ENCODE assay signal across 10 cellular contexts in the genomic region with DNA sequence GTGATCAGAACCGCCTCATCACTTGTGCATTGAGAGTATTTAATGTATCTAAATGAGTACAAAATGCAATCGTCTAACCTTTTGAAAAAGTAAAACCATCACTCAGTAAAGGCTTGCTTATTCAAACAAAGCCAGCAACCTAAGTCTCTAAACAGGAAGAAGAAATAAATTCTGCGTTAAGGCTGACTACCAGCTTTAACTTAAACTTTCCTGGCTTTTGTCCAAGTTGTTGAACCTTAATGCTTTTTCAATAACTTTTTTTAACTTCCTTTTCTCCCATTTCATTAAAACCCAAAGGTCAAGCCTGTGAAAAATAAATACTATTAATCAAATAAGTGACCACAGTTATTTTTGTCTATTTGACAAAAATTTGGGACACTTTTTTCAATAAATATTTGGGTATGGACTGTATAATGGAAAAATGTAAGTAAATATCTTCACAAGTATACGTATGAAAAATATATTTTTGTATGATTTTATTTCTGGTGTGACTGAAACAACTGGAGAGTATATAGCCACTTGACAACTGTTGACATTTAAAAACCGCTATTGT. TPM values are rescaled to one million over a fixed set of nuclear protein-coding genes. Genes with fewer than 3 reads are reported as not detected.
DNase-seq lines count a peak whose midpoint lies in the region; ATAC-seq and TF ChIP-seq lines count a peak whose summit lies in the region.
"Had no signal": no experiment of that assay in that cellular context is flagged by ENCODE, and none has a peak within 500 bp of the region (broad histone marks: within the 10 kb centered on the region; RNA-seq: fewer than 3 reads in every experiment).

No MANE protein-coding gene starts in this region.

- H3K4me3 Mint-ChIP-seq in activated naive CD4-positive, alpha-beta T cell treated with anti-CD3 and anti-CD28 coated beads for 36 hours, result peak overlapping the region; percentile 91
- peak overlapping the region; percentile 91 to 92 (median 91) for H3K4me3 Mint-ChIP-seq in T-cell
- peak overlapping the region; percentile 89 for H3K4me3 Mint-ChIP-seq in glutamatergic neuron (ENCODE audit: unreplicated experiment)
- H3K4me3 Mint-ChIP-seq in stimulated activated naive CD8-positive, alpha-beta T cell treated with anti-CD3 and anti-CD28 coated beads, Interleukin-15, amount 100 ng/mL, for 72 hours, result peak overlapping the region; percentile 91 to 97

- no peak for ATAC-seq in T-cell (replicated peaks in 1 of 4)
- no peak for ATAC-seq in stimulated activated naive CD8-positive, alpha-beta T cell treated with anti-CD3 and anti-CD28 coated beads, Interleukin-15, amount 100 ng/mL, for 72 hours
- no peak for ATAC-seq in HG03175 (IDR thresholded peaks at IDR 0.05; ENCODE audit: unreplicated experiment)

- POLR2A ChIA-PET in T-cell (lab: Charles Lee), result no interaction called here

- TF ChIP-seq CTCF in glutamatergic neuron (IDR thresholded peaks at IDR 0.05; ENCODE audit: partially characterized antibody, unreplicated experiment), result no peak

- peak overlapping the region; percentile 93 for H3K27ac Mint-ChIP-seq in activated naive CD4-positive, alpha-beta T cell treated with anti-CD3 and anti-CD28 coated beads for 36 hours
- peak overlapping the region; percentile 61 to 90 for H3K27ac Mint-ChIP-seq in T-cell
- no peak overlapping the region for H3K27ac Mint-ChIP-seq in glutamatergic neuron (ENCODE audit: unreplicated experiment)
- peak overlapping the region in 1 of 2 donors; percentile 6 for H3K27ac Mint-ChIP-seq in stimulated activated naive CD8-positive, alpha-beta T cell treated with anti-CD3 and anti-CD28 coated beads, Interleukin-15, amount 100 ng/mL, for 72 hours

- CTCF ChIA-PET in activated naive CD4-positive, alpha-beta T cell treated with anti-CD3 and anti-CD28 coated beads for 36 hours (lab: Charles Lee), result interaction anchor here (1.0 to 1.1 kb wide), 2 partner anchors 91 to 123 kb away, joined by 3 read pairs; no protein-coding TSS in a partner anchor
- CTCF ChIA-PET in T-cell (lab: Charles Lee), result no interaction called here

- H3K27me3 Mint-ChIP-seq in activated naive CD4-positive, alpha-beta T cell treated with anti-CD3 and anti-CD28 coated beads for 36 hours (ENCODE audit: low read depth), result no peaks in the 10 kb centered on the region
- no peaks in the 10 kb centered on the region for H3K27me3 Mint-ChIP-seq in T-cell
- H3K27me3 Mint-ChIP-seq in glutamatergic neuron (ENCODE audit: unreplicated experiment), result peaks cover 5% of the 10 kb centered on the region
- no peaks in the 10 kb centered on the region for H3K27me3 Mint-ChIP-seq in stimulated activated naive CD8-positive, alpha-beta T cell treated with anti-CD3 and anti-CD28 coated beads, Interleukin-15, amount 100 ng/mL, for 72 hours

- DNase-seq in activated naive CD4-positive, alpha-beta T cell treated with anti-CD3 and anti-CD28 coated beads for 36 hours, result no peak
- no peak for DNase-seq in activated naive CD4-positive, alpha-beta T cell (lab: John Stamatoyannopoulos, UW)
- no peak for DNase-seq in T-cell
- no peak for DNase-seq in glutamatergic neuron
- DNase-seq in stimulated activated naive CD8-positive, alpha-beta T cell treated with anti-CD3 and anti-CD28 coated beads, Interleukin-15, amount 100 ng/mL, for 72 hours, result no peak
- DNase-seq in superior temporal gyrus (ENCODE audit: extremely low spot score), result no peak
- DNase-seq in NCI-H524 (lab: John Stamatoyannopoulos, UW), result no peak
- DNase-seq: activated CD4-positive, alpha-beta T cell treated with anti-CD3 and anti-CD28 coated beads, Interleukin-2, amount 50 U/mL, for 1 hour; posterior cingulate gyrus had no signal

- no peaks in the 10 kb centered on the region for H3K9me3 Mint-ChIP-seq in activated naive CD4-positive, alpha-beta T cell treated with anti-CD3 and anti-CD28 coated beads for 36 hours
- H3K9me3 Mint-ChIP-seq in T-cell (no peaks in the 10 kb centered on the region), glutamatergic neuron (ENCODE audit: unreplicated experiment) (peaks cover 13% of the 10 kb centered on the region)
- no peaks in the 10 kb centered on the region for H3K9me3 Mint-ChIP-seq in stimulated activated naive CD8-positive, alpha-beta T cell treated with anti-CD3 and anti-CD28 coated beads, Interleukin-15, amount 100 ng/mL, for 72 hours

- H3K36me3 Mint-ChIP-seq in activated naive CD4-positive, alpha-beta T cell treated with anti-CD3 and anti-CD28 coated beads for 36 hours (ENCODE audit: low read depth), result no peaks in the 10 kb centered on the region
- peaks cover 3% of the 10 kb centered on the region for H3K36me3 Mint-ChIP-seq in T-cell
- H3K36me3 Mint-ChIP-seq in glutamatergic neuron (ENCODE audit: unreplicated experiment), result no peaks in the 10 kb centered on the region

- intact Hi-C loops in activated naive CD4-positive, alpha-beta T cell treated with anti-CD3 and anti-CD28 coated beads for 36 hours (cut with micrococcal nuclease), result loop anchor here (1.0 to 10.0 kb wide), 7 partner anchors 246 to 843 kb away; a partner anchor contains a TSS

- H3K4me1 Mint-ChIP-seq in activated naive CD4-positive, alpha-beta T cell treated with anti-CD3 and anti-CD28 coated beads for 36 hours (ENCODE audit: low read depth), result peaks cover 46% of the 10 kb centered on the region
- H3K4me1 Mint-ChIP-seq in T-cell, result peaks cover 49 to 57% (median 54%) of the 10 kb centered on the region in 3 donors
- peaks cover 15% of the 10 kb centered on the region for H3K4me1 Mint-ChIP-seq in glutamatergic neuron (ENCODE audit: low read depth, unreplicated experiment)
- H3K4me1 Mint-ChIP-seq in stimulated activated naive CD8-positive, alpha-beta T cell treated with anti-CD3 and anti-CD28 coated beads, Interleukin-15, amount 100 ng/mL, for 72 hours, result peaks cover 47% of the 10 kb centered on the region

RNA-seq across cellular contexts. Expression of a gene that starts 2.7 kb away (rescaled TPM):
- 10 to 100 TPM; 26.2 to 26.9 TPM for total RNA-seq in activated naive CD4-positive, alpha-beta T cell treated with anti-CD3 and anti-CD28 coated beads for 36 hours
- total RNA-seq in T-cell, result 100 to 1,000 TPM in 3 of 5 donors, 10 to 100 TPM in 2; 83.3 to 145 (median 101) TPM
- total RNA-seq in glutamatergic neuron (ENCODE audit: unreplicated experiment), result 152 TPM

RNA-seq across cellular contexts. Expression of a gene that starts 59.4 kb away (rescaled TPM):
- total RNA-seq in activated naive CD4-positive, alpha-beta T cell treated with anti-CD3 and anti-CD28 coated beads for 36 hours, result 10 to 100 TPM; 38.1 to 39.0 TPM
- total RNA-seq in T-cell, result 10 to 100 TPM; 23.8 to 26.2 (median 25.2) TPM
- 56.1 TPM for total RNA-seq in glutamatergic neuron (ENCODE audit: unreplicated experiment)
